ENCODE assay signal across 9 cellular contexts in genomic region chr15:90955911-90956310, GRCh38. TPM values are rescaled to one million over a fixed set of nuclear protein-coding genes. Genes with fewer than 3 reads are reported as not detected.
DNase-seq lines count a peak whose midpoint lies in the region; ATAC-seq and TF ChIP-seq lines count a peak whose summit lies in the region.
"Had no signal": no experiment of that assay in that cellular context is flagged by ENCODE, and none has a peak within 500 bp of the region (broad histone marks: within the 10 kb centered on the region; RNA-seq: fewer than 3 reads in every experiment).

No MANE protein-coding gene starts in this region.

- 80% methylated on average over 9 of the region's 9 CpGs for WGBS in SK-N-SH (ENCODE audit: low lambda C conversion rate)
- 78% methylated on average over 9 of the region's 9 CpGs for WGBS in mammary epithelial cell (ENCODE audit: low coverage, missing lambda C conversion rate)

- TF ChIP-seq CTCF in SK-N-SH (IDR thresholded peaks at IDR 0.05) (no peak), mammary epithelial cell (conservative IDR thresholded peaks at IDR 0.05 in 1 of 2, IDR thresholded peaks at IDR 0.05 in 1 of 2; ENCODE audit: extremely low read depth in 1 of 2, insufficient read depth in 1 of 2, low read depth in 1 of 2, low read length in 2 of 2) (no peak), GM10266 (IDR thresholded peaks at IDR 0.05; ENCODE audit: control insufficient read depth, insufficient read depth, low read depth, missing control alignments) (no peak)

- POLR2A ChIA-PET in SK-N-SH (lab: Yijun Ruan, JAX) = interaction anchor here (0.8 to 2.5 kb wide), 8 partner anchors 9 to 94 kb away, joined by 3 to 12 read pairs (median 5); partner anchors contain the start of genes HDDC3, UNC45A and VPS33B

- DNase-seq in SK-N-SH (no peak), NCI-H2171 treated with DMSO at 0.1 percent for 48 hours (lab: John Stamatoyannopoulos, UW) (peak; percentile 52), mammary epithelial cell (no peak), GM10266 (ENCODE audit: extremely low spot score) (no peak), GM19238 (ENCODE audit: insufficient read length, low spot score) (no peak)

- BruUV-seq in mammary epithelial cell (replicated peaks; lab: Mats Ljungman, UMichigan) = no TSS peak

- no peaks in the 10 kb centered on the region for H3K9me2 ChIP-seq in SK-N-SH

- peak overlapping the region; percentile 94; the same call in 1 of the 2 replicates for H3K9ac ChIP-seq in SK-N-SH
- H3K9ac ChIP-seq in mammary epithelial cell (ENCODE audit: insufficient read depth, low read length) = no peak overlapping the region
- peak overlapping the region in 2 of 3 donors; percentile 77 to 88 for H3K9ac ChIP-seq in skeletal muscle tissue (ENCODE audit: low read depth in 1 of 3, low read length in 3 of 3)

- TF ChIP-seq EP300 in SK-N-SH (IDR thresholded peaks at IDR 0.05; ENCODE audit: borderline replicate concordance in 1 of 2, low read depth in 1 of 2, low read length in 1 of 2) = no peak

- H3K27ac ChIP-seq in SK-N-SH (ENCODE audit: low read depth in 2 of 2, low read length in 1 of 2) (peak overlapping the region in 1 of 2 experiments; percentile 88; a peak in 2 of 4 replicates), mammary epithelial cell (ENCODE audit: insufficient read depth, low read depth, low read length) (no peak overlapping the region), skeletal muscle tissue (ENCODE audit: low read depth, low read length) (no peak overlapping the region)
- H3K27ac ChIP-seq: cardiac muscle cell had no signal

- H3K9me3 ChIP-seq in SK-N-SH = no peaks in the 10 kb centered on the region
- H3K9me3 ChIP-seq in mammary epithelial cell (replicated peaks; ENCODE audit: insufficient read depth, low read length) = no peaks in the 10 kb centered on the region
- no peaks in the 10 kb centered on the region for H3K9me3 ChIP-seq in skeletal muscle tissue (ENCODE audit: control insufficient read depth in 3 of 3, low read length in 3 of 3)

- peaks cover 30% of the 10 kb centered on the region for H3K79me2 ChIP-seq in SK-N-SH (ENCODE audit: insufficient read depth)
- H3K79me2 ChIP-seq in mammary epithelial cell (ENCODE audit: insufficient read depth, low read length) = no peaks in the 10 kb centered on the region

- H3K27me3 ChIP-seq in SK-N-SH (ENCODE audit: insufficient read depth) (no peaks in the 10 kb centered on the region), mammary epithelial cell (ENCODE audit: insufficient read depth, low read length) (no peaks in the 10 kb centered on the region), skeletal muscle tissue (ENCODE audit: control insufficient read depth in 3 of 3, insufficient read depth in 3 of 3, low read length in 3 of 3) (no peaks in the 10 kb centered on the region)
- H3K27me3 ChIP-seq: cardiac muscle cell had no signal

- peak overlapping the region; percentile 86 for H3K4me2 ChIP-seq in SK-N-SH
- peak overlapping the region; percentile 95 for H3K4me2 ChIP-seq in mammary epithelial cell (ENCODE audit: insufficient read depth, low read depth, low read length)

- H3K4me1 ChIP-seq in SK-N-SH (ENCODE audit: control insufficient read depth in 1 of 2, insufficient read depth in 2 of 2, low read depth in 1 of 2, low read length in 1 of 2) (peaks cover 0 to 23% of the 10 kb centered on the region in 2 experiments; a peak in 1 of 4 replicates), mammary epithelial cell (ENCODE audit: insufficient read depth, low read length) (peaks cover 19% of the 10 kb centered on the region), skeletal muscle tissue (ENCODE audit: control insufficient read depth in 3 of 3, insufficient read depth in 3 of 3, low read length in 3 of 3) (peaks cover 41 to 58% (median 45%) of the 10 kb centered on the region in 3 donors)

- CTCF ChIA-PET in SK-N-SH (lab: Yijun Ruan, JAX) = interaction anchor here (0.5 to 10.8 kb wide), 48 partner anchors 9 to 1121 kb away, joined by 3 to 186 read pairs (median 6); partner anchors contain the start of genes HDDC3, MAN2A2, PRC1 and UNC45A
- CTCF ChIA-PET in mammary epithelial cell (lab: Charles Lee; ENCODE audit: low non-redundant PET) = interaction anchor here (0.6 kb wide), 1 partner anchor 11 kb away, joined by 3 read pairs; no protein-coding TSS in a partner anchor

- no peak for TF ChIP-seq RAD21 in SK-N-SH (IDR thresholded peaks at IDR 0.05; ENCODE audit: low read length)

- no peak for ATAC-seq in SK-N-SH treated with all-trans-retinoic acid at 6 μM for 48 hours
- no peak for ATAC-seq in HG02678 (IDR thresholded peaks at IDR 0.05; ENCODE audit: unreplicated experiment)

- in situ Hi-C loops in mammary epithelial cell (cut with MboI; ENCODE audit: low sequenced_read_pairs in 2 of 2) = no loop called here

- peak overlapping the region; percentile 76 to 81 for H3K4me3 ChIP-seq in SK-N-SH (ENCODE audit: low read depth in 2 of 2, low read length in 1 of 2)
- no peak overlapping the region for H3K4me3 ChIP-seq in mammary epithelial cell (replicated peaks in 1 of 3; ENCODE audit: insufficient read depth in 1 of 3, low read depth in 2 of 3, low read length in 3 of 3)
- peak overlapping the region in 1 of 3 donors; percentile 79 for H3K4me3 ChIP-seq in skeletal muscle tissue (ENCODE audit: low read length in 3 of 3)

- H2AFZ ChIP-seq in SK-N-SH (ENCODE audit: low read depth) = peak overlapping the region; percentile 74; the same call in 1 of the 2 replicates
- peak overlapping the region; percentile 92 for H2AFZ ChIP-seq in mammary epithelial cell (ENCODE audit: low read depth, low read length)

- H4K20me1 ChIP-seq in SK-N-SH (ENCODE audit: insufficient read depth) (no peaks in the 10 kb centered on the region), mammary epithelial cell (ENCODE audit: insufficient read depth, low read length) (no peaks in the 10 kb centered on the region)

- H3K36me3 ChIP-seq in SK-N-SH (replicated peaks in 1 of 2; ENCODE audit: control insufficient read depth in 1 of 2, insufficient read depth in 2 of 2, low read length in 1 of 2) (peaks cover 6 to 30% of the 10 kb centered on the region in 2 experiments), mammary epithelial cell (ENCODE audit: insufficient read depth, low read length) (peaks cover 14% of the 10 kb centered on the region), skeletal muscle tissue (ENCODE audit: control insufficient read depth in 3 of 3, insufficient read depth in 3 of 3, low read length in 3 of 3) (peaks cover 23 to 33% (median 32%) of the 10 kb centered on the region in 3 donors)

- peaks cover 12% of the 10 kb centered on the region for H3F3A ChIP-seq in SK-N-SH (replicated peaks; ENCODE audit: insufficient read depth)

- dilution Hi-C loops in mammary epithelial cell (cut with HindIII; ENCODE audit: low sequenced_read_pairs) = no loop called here

- intact Hi-C loops in mammary epithelial cell (cut with micrococcal nuclease) = loop anchor here (1.0 to 2.0 kb wide), 4 partner anchors 37 to 315 kb away; no protein-coding TSS in a partner anchor

TF ChIP-seq in SK-N-SH, 30 proteins besides CTCF, POLR2A, EP300 and RAD21 (continues in another document):
- TF ChIP-seq, protein P1, sequence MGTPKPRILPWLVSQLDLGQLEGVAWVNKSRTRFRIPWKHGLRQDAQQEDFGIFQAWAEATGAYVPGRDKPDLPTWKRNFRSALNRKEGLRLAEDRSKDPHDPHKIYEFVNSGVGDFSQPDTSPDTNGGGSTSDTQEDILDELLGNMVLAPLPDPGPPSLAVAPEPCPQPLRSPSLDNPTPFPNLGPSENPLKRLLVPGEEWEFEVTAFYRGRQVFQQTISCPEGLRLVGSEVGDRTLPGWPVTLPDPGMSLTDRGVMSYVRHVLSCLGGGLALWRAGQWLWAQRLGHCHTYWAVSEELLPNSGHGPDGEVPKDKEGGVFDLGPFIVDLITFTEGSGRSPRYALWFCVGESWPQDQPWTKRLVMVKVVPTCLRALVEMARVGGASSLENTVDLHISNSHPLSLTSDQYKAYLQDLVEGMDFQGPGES (IDR thresholded peaks at IDR 0.05; ENCODE audit: low read depth, low read length) = no peak

TF ChIP-seq in SK-N-SH treated with all-trans-retinoic acid at 6 μM for 48 hours, 23 proteins besides CTCF, POLR2A, EP300 and RAD21 (continues in another document):
- no peak for TF ChIP-seq ZNF565 (CRISPR knock-in tag; conservative IDR thresholded peaks at IDR 0.05; ENCODE audit: low read depth)
- TF ChIP-seq CSDC2 (CRISPR knock-in tag; IDR thresholded peaks at IDR 0.05) = no peak
- TF ChIP-seq BACH2 (CRISPR knock-in tag; IDR thresholded peaks at IDR 0.05; ENCODE audit: borderline replicate concordance) = no peak
- TF ChIP-seq TOX (CRISPR knock-in tag; IDR thresholded peaks at IDR 0.05; ENCODE audit: borderline replicate concordance) = no peak
- no peak for TF ChIP-seq GLIS3 (CRISPR knock-in tag; IDR thresholded peaks at IDR 0.05)

RNA-seq across cellular contexts. Expression of gene RCCD1, which starts 1.2 kb away (rescaled TPM):
- polyA plus RNA-seq in SK-N-SH (2012; rRNA removed) (19.5 and 21.2 TPM in 2 replicates), mammary epithelial cell (6.5 TPM)
- polyA plus RNA-seq in SK-N-SH (2012; cell fraction: cytosol; rRNA removed) = 11.2 and 13.3 TPM in 2 replicates
- polyA plus RNA-seq in SK-N-SH (2012; cell fraction: nucleus; rRNA removed) = 85.9 and 108 TPM in 2 replicates
- total RNA-seq in mammary epithelial cell (10 to 100 TPM; 10.0 to 14.7 TPM), skeletal muscle tissue (11.5 TPM)
- polyA minus RNA-seq in mammary epithelial cell = 1.4 TPM

RNA-seq across cellular contexts. Expression of gene UNC45A, which starts 20.8 kb away (rescaled TPM):
- 85.1 and 89.4 TPM in 2 replicates for polyA plus RNA-seq in SK-N-SH (2012; rRNA removed)
- polyA plus RNA-seq in SK-N-SH (2012; cell fraction: cytosol; rRNA removed) = 33.2 and 50.5 TPM in 2 replicates
- 142 and 150 TPM in 2 replicates for polyA plus RNA-seq in SK-N-SH (2012; cell fraction: nucleus; rRNA removed)
- 10 to 100 TPM; 76.7 to 86.2 TPM for total RNA-seq in mammary epithelial cell
- polyA plus RNA-seq in mammary epithelial cell = 64.5 TPM
- 55.1 TPM for polyA minus RNA-seq in mammary epithelial cell
- total RNA-seq in skeletal muscle tissue = 30.3 TPM

RNA-seq across cellular contexts. Expression of gene HDDC3, which starts 23.6 kb away (rescaled TPM):
- polyA plus RNA-seq in SK-N-SH (2012; rRNA removed) (24.2 and 25.8 TPM in 2 replicates), mammary epithelial cell (12.7 TPM)
- 16.3 and 19.5 TPM in 2 replicates for polyA plus RNA-seq in SK-N-SH (2012; cell fraction: cytosol; rRNA removed)
- polyA plus RNA-seq in SK-N-SH (2012; cell fraction: nucleus; rRNA removed) = 21.2 and 21.5 TPM in 2 replicates
- total RNA-seq in mammary epithelial cell (10 to 100 TPM; 10.5 to 16.2 TPM), skeletal muscle tissue (5.7 TPM)
- not detected for polyA minus RNA-seq in mammary epithelial cell

RNA-seq across cellular contexts. Expression of gene PRC1, which starts 38.4 kb away (rescaled TPM):
- polyA plus RNA-seq in SK-N-SH (2012; rRNA removed) (125 and 132 TPM in 2 replicates), mammary epithelial cell (169 TPM)
- polyA plus RNA-seq in SK-N-SH (2012; cell fraction: cytosol; rRNA removed) = 95.7 and 109 TPM in 2 replicates
- 120 and 176 TPM in 2 replicates for polyA plus RNA-seq in SK-N-SH (2012; cell fraction: nucleus; rRNA removed)
- total RNA-seq in mammary epithelial cell (100 to 1,000 TPM in 1 of 2 donors, 1 to 10 TPM in 1; 4.5 to 100 TPM), skeletal muscle tissue (18.8 TPM)
- 175 TPM for polyA minus RNA-seq in mammary epithelial cell

RNA-seq across cellular contexts. Expression of gene MAN2A2, which starts 52.8 kb away (rescaled TPM):
- polyA plus RNA-seq in SK-N-SH (2012; rRNA removed) = 25.6 and 35.0 TPM in 2 replicates
- polyA plus RNA-seq in SK-N-SH (2012; cell fraction: cytosol; rRNA removed) = 10.6 and 15.5 TPM in 2 replicates
- 159 and 164 TPM in 2 replicates for polyA plus RNA-seq in SK-N-SH (2012; cell fraction: nucleus; rRNA removed)
- total RNA-seq in mammary epithelial cell = 10 to 100 TPM; 11.5 to 12.5 TPM
- 8.7 TPM for polyA plus RNA-seq in mammary epithelial cell
- 46.6 TPM for polyA minus RNA-seq in mammary epithelial cell
- 14.1 TPM for total RNA-seq in skeletal muscle tissue

Comparison
In these comparisons a context has a peak if more than half of its experiments do, and no peak if none do; other contexts are left out.
1. H3K4me3 ChIP-seq: peak in SK-N-SH (2 of 2); none in mammary epithelial cell (0 of 3).